Comparison of ENCODE assay signal across 25 cellular contexts in genomic region chr18:59663096-59663495, GRCh38. TPM values are rescaled to one million over a fixed set of nuclear protein-coding genes. Genes with fewer than 3 reads are reported as not detected.
"Had no signal": no experiment of that assay in that cellular context is flagged by ENCODE, and none has a peak within 500 bp of the region (broad histone marks: within the 10 kb centered on the region; RNA-seq: fewer than 3 reads in every experiment).

No MANE protein-coding gene starts in this region.

- H3K36me3 ChIP-seq: gastrocnemius medialis, heart right ventricle, left lung, lower lobe of right lung, neutrophil, ovary, right lobe of liver, spleen, tibial nerve, upper lobe of right lung, vagina had no signal

- H3K9me3 Mint-ChIP-seq: dendritic cell treated with granulocyte-macrophage colony-stimulating factor and Interleukin-4, amounts not matched to agents 40 ng/mL and 50 ng/mL, for 4 days; stimulated activated naive CD8-positive, alpha-beta T cell treated with anti-CD3 and anti-CD28 coated beads, Interleukin-15, Interleukin-2, amounts not matched to agents 100 ng/mL and 50 ng/mL, for 24 hours had no signal

- DNase-seq: cerebellar nuclear complex; gastrocnemius medialis; heart right ventricle; islet precursor cell; left lung; lower lobe of right lung; mesenchymal stem cell; midbrain; naive thymus-derived CD4-positive, alpha-beta T cell; ovary; retina; right lobe of liver; spleen; stimulated activated CD4-positive, alpha-beta T cell treated with anti-CD3 and anti-CD28 coated beads, Interleukin-15, amount 100 ng/mL, for 24 hours; stimulated activated CD4-positive, alpha-beta T cell treated with anti-CD3 and anti-CD28 coated beads, Interleukin-1b, Interleukin-23, amount 100 ng/mL, for 48 hours; stimulated activated CD4-positive, alpha-beta T cell treated with anti-CD3 and anti-CD28 coated beads, Interleukin-4, amount 100 ng/mL, for 24 hours; upper lobe of right lung had no signal

- H3K4me3 Mint-ChIP-seq: dendritic cell treated with granulocyte-macrophage colony-stimulating factor and Interleukin-4, amounts not matched to agents 40 ng/mL and 50 ng/mL, for 4 days; naive thymus-derived CD4-positive, alpha-beta T cell; stimulated activated memory B cell treated with anti-CD40 and anti-IgM and Interleukin-4, amounts not matched to agents 10 μg/mL and 1 μg/mL and 100 μg/mL, for 72 hours; stimulated activated naive CD8-positive, alpha-beta T cell treated with anti-CD3 and anti-CD28 coated beads, Interleukin-15, Interleukin-2, amounts not matched to agents 100 ng/mL and 50 ng/mL, for 24 hours had no signal

- H3K27me3 Mint-ChIP-seq: stimulated activated naive CD8-positive, alpha-beta T cell treated with anti-CD3 and anti-CD28 coated beads, Interleukin-15, Interleukin-2, amounts not matched to agents 100 ng/mL and 50 ng/mL, for 24 hours had no signal

- H3K4me1 ChIP-seq: gastrocnemius medialis, left lung, lower lobe of right lung, right lobe of liver, spleen, tibial nerve, vagina had no signal

- H3K4me3 ChIP-seq: gastrocnemius medialis, heart right ventricle, left lung, lower lobe of right lung, ovary, right lobe of liver, spleen, tibial nerve, upper lobe of right lung, vagina had no signal

- FAIRE-seq: colon had no signal

- H3K4me1 Mint-ChIP-seq: naive thymus-derived CD4-positive, alpha-beta T cell; stimulated activated memory B cell treated with anti-CD40 and anti-IgM and Interleukin-4, amounts not matched to agents 10 μg/mL and 1 μg/mL and 100 μg/mL, for 72 hours had no signal

- ATAC-seq: gastrocnemius medialis; heart right ventricle; left lung; lower lobe of right lung; naive thymus-derived CD4-positive, alpha-beta T cell; right lobe of liver; stimulated activated memory B cell treated with anti-CD40 and anti-IgM and Interleukin-4, amounts not matched to agents 10 μg/mL and 1 μg/mL and 100 μg/mL, for 72 hours; upper lobe of right lung had no signal

- H3K36me3 Mint-ChIP-seq: naive thymus-derived CD4-positive, alpha-beta T cell; stimulated activated memory B cell treated with anti-CD40 and anti-IgM and Interleukin-4, amounts not matched to agents 10 μg/mL and 1 μg/mL and 100 μg/mL, for 72 hours had no signal

- H3K9me3 ChIP-seq: gastrocnemius medialis, heart right ventricle, left lung, lower lobe of right lung, neutrophil, ovary, right lobe of liver, spleen, tibial nerve, upper lobe of right lung, vagina had no signal

- H3K27ac Mint-ChIP-seq: dendritic cell treated with granulocyte-macrophage colony-stimulating factor and Interleukin-4, amounts not matched to agents 40 ng/mL and 50 ng/mL, for 4 days; naive thymus-derived CD4-positive, alpha-beta T cell; progenitor cell of endocrine pancreas; stimulated activated memory B cell treated with anti-CD40 and anti-IgM and Interleukin-4, amounts not matched to agents 10 μg/mL and 1 μg/mL and 100 μg/mL, for 72 hours; stimulated activated naive CD8-positive, alpha-beta T cell treated with anti-CD3 and anti-CD28 coated beads, Interleukin-15, Interleukin-2, amounts not matched to agents 100 ng/mL and 50 ng/mL, for 24 hours had no signal

- H3K27me3 ChIP-seq: gastrocnemius medialis, left lung, ovary, right lobe of liver, spleen, tibial nerve, upper lobe of right lung, vagina had no signal

- H3K27ac ChIP-seq: gastrocnemius medialis, heart right ventricle, left lung, lower lobe of right lung, neutrophil, ovary, right lobe of liver, spleen, tibial nerve, upper lobe of right lung, vagina had no signal

RNA-seq across cellular contexts. Expression of gene CCBE1, which starts 34.1 kb away (rescaled TPM):
- total RNA-seq: naive thymus-derived CD4-positive, alpha-beta T cell had no signal
